26 cellular contexts compared by ENCODE assay signal in genomic region chrX:13863326-13863725, GRCh38. TPM values are rescaled to one million over a fixed set of nuclear protein-coding genes. Genes with fewer than 3 reads are reported as not detected.
DNase-seq lines count a peak whose midpoint lies in the region; FAIRE-seq and TF ChIP-seq lines count a peak whose summit lies in the region.
"Had no signal": no experiment of that assay in that cellular context is flagged by ENCODE, and none has a peak within 500 bp of the region (broad histone marks: within the 10 kb centered on the region; RNA-seq: fewer than 3 reads in every experiment).

No MANE protein-coding gene starts in this region.

- H3K4me3 ChIP-seq in parathyroid adenoma (ENCODE audit: low read depth, low read length) (no peak overlapping the region), small intestine (ENCODE audit: low read depth in 1 of 2, low read length in 2 of 2) (no peak overlapping the region)

- H2AFZ ChIP-seq in parathyroid adenoma = peak overlapping the region; percentile 50

- H3K36me3 ChIP-seq in parathyroid adenoma (ENCODE audit: control insufficient read depth, insufficient read depth, low read length) (no peaks in the 10 kb centered on the region), small intestine (ENCODE audit: control insufficient read depth in 2 of 2, insufficient read depth in 2 of 2, low read length in 2 of 2) (no peaks in the 10 kb centered on the region)

- no peaks in the 10 kb centered on the region for H3K27me3 ChIP-seq in parathyroid adenoma (ENCODE audit: control insufficient read depth, insufficient read depth, low read length)
- no peaks in the 10 kb centered on the region for H3K27me3 ChIP-seq in small intestine (ENCODE audit: control insufficient read depth in 2 of 2, insufficient read depth in 2 of 2, low read length in 2 of 2)

- in situ Hi-C loops in SK-MEL-5 (cut with HindIII; ENCODE audit: low pct_unique_long_range_greater_than_20kb, low sequenced_read_pairs) = no loop called here

- H3K9me3 ChIP-seq in parathyroid adenoma (ENCODE audit: control insufficient read depth, low read length) = no peaks in the 10 kb centered on the region
- no peaks in the 10 kb centered on the region for H3K9me3 ChIP-seq in small intestine (ENCODE audit: control insufficient read depth, low read depth)

- H3K4me2 ChIP-seq in parathyroid adenoma (ENCODE audit: low read length) = no peak overlapping the region

- H3K79me2 ChIP-seq in parathyroid adenoma = no peaks in the 10 kb centered on the region

- H3K9ac ChIP-seq in parathyroid adenoma = no peak overlapping the region

- DNase-seq in H4 (ENCODE audit: low spot score) (peak; percentile 28), SK-MEL-5 (ENCODE audit: low read depth, low spot score) (peak; percentile 80), ecto neural progenitor cell (ENCODE audit: low spot score) (no peak), dedifferentiated amniotic fluid mesenchymal stem cell (ENCODE audit: extremely low spot score) (no peak), NK-92 (lab: John Stamatoyannopoulos, UW; ENCODE audit: unreplicated experiment) (no peak), small intestine (no peak)
- DNase-seq: activated CD8-positive, alpha-beta memory T cell treated with anti-CD3 and anti-CD28 coated beads for 24 hours; activated naive CD4-positive, alpha-beta T cell treated with anti-CD3 and anti-CD28 coated beads, Interleukin-2, amount 50 U/mL, for 16 hours; activated T-cell treated with anti-CD3 and anti-CD28 coated beads, Interleukin-2, amount 50 U/mL, for 72 hours; CD8-positive, alpha-beta T cell; DMS53; effector CD4-positive, alpha-beta T cell; KG1; kidney glomerular epithelial cell; mesenchymal stem cell; natural killer cell; NCI-H2029; NCI-H510A; stimulated activated CD4-positive, alpha-beta T cell treated with anti-CD3 and anti-CD28 coated beads, Interleukin-1b, Interleukin-23, amount 100 ng/mL, for 48 hours; stimulated activated naive B cell treated with anti-CD40 and anti-IgM and Interleukin-4, amounts not matched to agents 10 μg/mL and 1 μg/mL and 100 μg/mL, for 72 hours; T-helper 9 cell had no signal

- no peak for TF ChIP-seq CTCF in parathyroid adenoma (IDR thresholded peaks at IDR 0.05)

- H3K4me1 ChIP-seq in parathyroid adenoma (no peaks in the 10 kb centered on the region), small intestine (ENCODE audit: control insufficient read depth in 2 of 2, insufficient read depth in 1 of 2, low read depth in 1 of 2, low read length in 1 of 2) (no peaks in the 10 kb centered on the region)

- FAIRE-seq in small intestine (lab: Jason Lieb, UNC) = no peak
- FAIRE-seq: GM12891, H1 had no signal

- H3K27ac ChIP-seq in cingulate gyrus (ENCODE audit: low read depth, low read length) (peak overlapping the region; percentile 25), parathyroid adenoma (no peak overlapping the region), small intestine (ENCODE audit: low read depth in 1 of 2, low read length in 1 of 2) (no peak overlapping the region)

- whole genome bisulfite sequencing in small intestine, 3 donors = 54 to 68% (median 66%) methylated on average over 3 of the region's 3 CpGs

RNA-seq across cellular contexts. Expression of gene GPM6B, which starts 46.4 kb away (rescaled TPM):
- 0.04 and 0.18 TPM in 2 replicates for total RNA-seq in H4 (2014; rRNA removed; shearing (Covaris generic))
- total RNA-seq in SK-MEL-5 (2014; rRNA removed; shearing (Covaris generic)) = 231 and 232 TPM in 2 replicates
- polyA plus RNA-seq in SK-MEL-5 (2015; cell fraction: cytosol; rRNA removed) = 179 and 190 TPM in 2 replicates
- polyA plus RNA-seq in SK-MEL-5 (2015; cell fraction: nucleus; rRNA removed) = 62.7 and 79.1 TPM in 2 replicates
- 1 to 10 TPM in 2 of 3 donors, under 1 TPM in 1; 0.54 to 4.2 (median 1.6) TPM for polyA plus RNA-seq in small intestine
- total RNA-seq: activated T-cell treated with anti-CD3 and anti-CD28 coated beads, Interleukin-2, amount 50 U/mL, for 72 hours; CD8-positive, alpha-beta T cell; HT-29; natural killer cell had no signal

Comparison
In these comparisons a context has a peak if more than half of its experiments do, and no peak if none do; other contexts are left out.
1. DNase-seq: peak in H4 (single experiment) and SK-MEL-5 (single experiment); none in ecto neural progenitor cell (single experiment), dedifferentiated amniotic fluid mesenchymal stem cell (single experiment), NK-92 (single experiment) and small intestine (single experiment).
2. RNA of gene GPM6B, which starts 46.4 kb away (total RNA-seq): 231 to 232 TPM in SK-MEL-5; 0.04 to 0.18 TPM in H4; every median in the first group is over 100 times any median in the second.